ENCODE assay signal across 15 cellular contexts in genomic region chr16:1318268-1318545, GRCh38. TPM values are rescaled to one million over a fixed set of nuclear protein-coding genes. Genes with fewer than 3 reads are reported as not detected.
A peak's percentile ranks its signal among the peaks of the same experiment; 100 is the strongest.
DNase-seq lines count a peak whose midpoint lies in the region; FAIRE-seq and TF ChIP-seq lines count a peak whose summit lies in the region.
"Had no signal": no experiment of that assay in that cellular context is flagged by ENCODE, and none has a peak within 500 bp of the region (broad histone marks: within the 10 kb centered on the region; RNA-seq: fewer than 3 reads in every experiment).

No MANE protein-coding gene starts in this region.

- no peak overlapping the region for H4K5ac ChIP-seq in H1 (ENCODE audit: insufficient read length, low read depth, low read length)

- no peaks in the 10 kb centered on the region for H3K27me3 ChIP-seq in NT2/D1 (ENCODE audit: insufficient read depth, insufficient read length)
- no peaks in the 10 kb centered on the region for H3K27me3 ChIP-seq in H1 (replicated peaks in 1 of 4; ENCODE audit: control insufficient read depth in 3 of 4, extremely low read depth in 1 of 4, insufficient read depth in 3 of 4, low read length in 3 of 4)
- no peaks in the 10 kb centered on the region for H3K27me3 ChIP-seq in neural cell (ENCODE audit: insufficient read depth, low read depth, low read length)
- H3K27me3 ChIP-seq: Peyer's patch had no signal

- H3K56ac ChIP-seq in H1 (replicated peaks; ENCODE audit: insufficient read length, low read depth, low read length) = no peak overlapping the region

- H3K27ac ChIP-seq in H1 (ENCODE audit: low read depth, low read length) = no peak overlapping the region
- no peak overlapping the region for H3K27ac ChIP-seq in neural cell (ENCODE audit: low read length)
- H3K27ac ChIP-seq: Peyer's patch had no signal

- H3K23ac ChIP-seq in H1 (ENCODE audit: insufficient read length) = no peak overlapping the region

- H2BK20ac ChIP-seq in H1 (ENCODE audit: low read length) = no peak overlapping the region

- H4K20me1 ChIP-seq in H1 (replicated peaks in 1 of 2; ENCODE audit: control insufficient read depth in 1 of 2, insufficient read depth in 2 of 2, low read length in 2 of 2) (peaks cover 31 to 42% of the 10 kb centered on the region in 2 experiments), neural cell (ENCODE audit: insufficient read depth) (peaks cover 26% of the 10 kb centered on the region)

- H3F3A ChIP-seq in neural cell (ENCODE audit: insufficient read depth, low read length, poor library complexity, severe bottlenecking) = no peaks in the 10 kb centered on the region

- H3K79me1 ChIP-seq in H1 (ENCODE audit: low read depth, low read length) = peaks cover 13% of the 10 kb centered on the region

- TF ChIP-seq CTCF in H1 (IDR thresholded peaks at IDR 0.05; ENCODE audit: control extremely low read depth in 1 of 3, insufficient read depth in 1 of 3, low read depth in 1 of 3, low read length in 3 of 3) = no peak
- TF ChIP-seq CTCF in neural cell (IDR thresholded peaks at IDR 0.05; ENCODE audit: poor library complexity, severe bottlenecking) = no peak

- no peak overlapping the region for H3K14ac ChIP-seq in H1 (ENCODE audit: insufficient read length)

- H3K4me2 ChIP-seq in H1 (ENCODE audit: insufficient read depth in 1 of 2, low read depth in 2 of 2, low read length in 2 of 2) = no peak overlapping the region
- no peak overlapping the region for H3K4me2 ChIP-seq in neural cell (ENCODE audit: low read length)

- TF ChIP-seq POLR2A in GM15510 (IDR thresholded peaks at IDR 0.05; ENCODE audit: borderline replicate concordance, extremely low read depth, insufficient read length) = peak; percentile 12
- no peak for TF ChIP-seq POLR2A in H1 (IDR thresholded peaks at IDR 0.05; ENCODE audit: control extremely low read depth in 1 of 2, low read depth in 2 of 2, low read length in 2 of 2)

- no peak overlapping the region for H3K4ac ChIP-seq in H1 (replicated peaks; ENCODE audit: insufficient read length, low read depth, low read length)

- TF ChIP-seq EP300 in H1 (IDR thresholded peaks at IDR 0.05; ENCODE audit: borderline replicate concordance in 1 of 2, low read depth in 2 of 2, low read length in 2 of 2) = no peak
- TF ChIP-seq EP300 in neural cell (conservative IDR thresholded peaks at IDR 0.05; ENCODE audit: poor library complexity, severe bottlenecking) = no peak

- peaks cover 94% of the 10 kb centered on the region for H3K36me3 ChIP-seq in NT2/D1 (ENCODE audit: insufficient read depth, insufficient read length, low read length)
- H3K36me3 ChIP-seq in H1 (ENCODE audit: control insufficient read depth in 2 of 4, insufficient read depth in 4 of 4, low read length in 3 of 4) = peaks cover 55 to 86% (median 75%) of the 10 kb centered on the region in 4 experiments
- H3K36me3 ChIP-seq in neural cell (ENCODE audit: insufficient read depth, low read length) = no peaks in the 10 kb centered on the region

- H2AFZ ChIP-seq in H1 (ENCODE audit: low read length) (no peak overlapping the region), neural cell (ENCODE audit: low read depth, low read length) (no peak overlapping the region)

- H2AK5ac ChIP-seq in H1 (ENCODE audit: low read depth, low read length) = no peak overlapping the region

- H4K91ac ChIP-seq in H1 (replicated peaks; ENCODE audit: insufficient read length, low read length) = no peak overlapping the region

- DNase-seq in NT2/D1 (ENCODE audit: low read depth, low spot score) (no peak), H1 (ENCODE audit: low read depth in 1 of 2, low spot score in 2 of 2) (no peak), HEK293T (ENCODE audit: extremely low spot score) (no peak), SIG-M5 treated with dmso at 0.1 percent for 504 hours (lab: John Stamatoyannopoulos, UW; ENCODE audit: unreplicated experiment) (no peak), DMS79 treated with DMSO at 0.1 percent for 48 hours (lab: John Stamatoyannopoulos, UW) (no peak)
- DNase-seq: ACHN; C1 segment of cervical spinal cord; CD8-positive, alpha-beta memory T cell; DMS79; HCEC 1CT; KBM-7; NCI-H1105; Peyer's patch had no signal

- H3K9ac ChIP-seq in NT2/D1 (ENCODE audit: insufficient read length, low read depth) (peak overlapping the region; percentile 32), H1 (replicated peaks in 1 of 4; ENCODE audit: extremely low read depth in 1 of 4, low read depth in 3 of 4, low read length in 3 of 4) (no peak overlapping the region), neural cell (ENCODE audit: low read length) (no peak overlapping the region)

- H3K9me2 ChIP-seq in neural cell (ENCODE audit: insufficient read depth, low read length) = no peaks in the 10 kb centered on the region

- no peak for TF ChIP-seq RAD21 in H1 (IDR thresholded peaks at IDR 0.05 in 1 of 2, conservative IDR thresholded peaks at IDR 0.05 in 1 of 2; ENCODE audit: low read depth in 2 of 2, low read length in 2 of 2)
- no peak for TF ChIP-seq RAD21 in neural cell (conservative IDR thresholded peaks at IDR 0.05)

- CTCF ChIA-PET in H1 (lab: Charles Lee; ENCODE audit: partially characterized antibody) (interaction anchor here (1.3 to 2.5 kb wide), 2 partner anchors 8 to 12 kb away, joined by 5 to 11 read pairs; no protein-coding TSS in a partner anchor), HEK293T (lab: Yijun Ruan, JAX) (no interaction called here)

- 88% methylated on average over 9 of the region's 9 CpGs; no CpG with 5 or more reads in 1 of the 2 experiments for WGBS in H1 (ENCODE audit: extremely low coverage in 1 of 2, insufficient coverage in 1 of 2, insufficient read length in 1 of 2, insufficient replicate concordance in 2 of 2, low coverage in 1 of 2, low lambda C conversion rate in 2 of 2, missing lambda C conversion rate in 1 of 2), 2 experiments

- H4K8ac ChIP-seq in H1 (ENCODE audit: extremely low read depth, insufficient read depth, low read length) = peak overlapping the region; percentile 45; the same call in 1 of the 2 replicates

- POLR2A ChIA-PET in H1 (lab: Charles Lee; ENCODE audit: partially characterized antibody) = interaction anchor here (1.1 to 11.4 kb wide), 3 partner anchors 8 to 42 kb away, joined by 3 to 106 read pairs (median 8); no protein-coding TSS in a partner anchor
- POLR2A ChIA-PET in HEK293T (lab: Yijun Ruan, JAX) = no interaction called here

- no peaks in the 10 kb centered on the region for H3K9me3 ChIP-seq in NT2/D1 (ENCODE audit: insufficient read depth, low read length)
- no peaks in the 10 kb centered on the region for H3K9me3 ChIP-seq in H1 (ENCODE audit: insufficient read depth in 2 of 2, low read depth in 1 of 2, low read length in 1 of 2)
- H3K9me3 ChIP-seq in neural cell (ENCODE audit: low read length) = no peaks in the 10 kb centered on the region
- H3K9me3 ChIP-seq: Peyer's patch had no signal

- no peaks in the 10 kb centered on the region for H3K23me2 ChIP-seq in H1 (ENCODE audit: low read depth, low read length)

- H3K4me1 ChIP-seq in NT2/D1 (ENCODE audit: insufficient read depth, insufficient read length) = peaks cover 7% of the 10 kb centered on the region
- H3K4me1 ChIP-seq in H1 (replicated peaks in 1 of 4; ENCODE audit: control insufficient read depth in 3 of 4, insufficient read depth in 4 of 4, low read length in 3 of 4) = no peaks in the 10 kb centered on the region

- no peak overlapping the region for H2BK15ac ChIP-seq in H1 (ENCODE audit: low read length)

- no peak overlapping the region for H2BK12ac ChIP-seq in H1 (ENCODE audit: low read depth, low read length)

- H2BK120ac ChIP-seq in H1 (replicated peaks; ENCODE audit: low read depth, low read length) = no peak overlapping the region

- H3K4me3 ChIP-seq in NT2/D1 (ENCODE audit: insufficient read length, low read depth) = no peak overlapping the region
- no peak overlapping the region for H3K4me3 ChIP-seq in H1 (ENCODE audit: extremely low read depth in 1 of 4, insufficient read depth in 2 of 4, low read depth in 3 of 4, low read length in 4 of 4)
- no peak overlapping the region for H3K4me3 ChIP-seq in neural cell (ENCODE audit: low read length)
- H3K4me3 ChIP-seq: Peyer's patch had no signal

- no peak overlapping the region for H2BK5ac ChIP-seq in H1 (ENCODE audit: low read depth, low read length)

- no peak for FAIRE-seq in H1 (lab: Jason Lieb, UNC)

- H3K79me2 ChIP-seq in H1 (ENCODE audit: control insufficient read depth in 1 of 2, insufficient read depth in 2 of 2, low read length in 2 of 2) (peaks cover 2 to 42% of the 10 kb centered on the region in 2 experiments; a peak in 3 of 4 replicates), neural cell (replicated peaks; ENCODE audit: insufficient read depth, low read length) (peaks cover 32% of the 10 kb centered on the region)

- no peak overlapping the region for H3K18ac ChIP-seq in H1 (ENCODE audit: extremely low read depth, low read length)

RNA-seq across cellular contexts. Expression of gene UBE2I, which starts 8.8 kb away (rescaled TPM):
- 268 and 272 TPM in 2 replicates for total RNA-seq in H1 (2021; fragmentation: NEBNext Ultra II Directional; extraction: Animal tissue kit (Norgen Biotek cat#: 25700))
- 148 and 162 TPM in 2 replicates for polyA plus RNA-seq in H1 (2011; rRNA removed)
- polyA plus RNA-seq in H1 (2011; cell fraction: cytosol; rRNA removed) = 142 TPM
- 143 TPM for polyA plus RNA-seq in H1 (2011; cell fraction: nucleus; rRNA removed)
- 186 to 197 TPM (median 190 TPM) in 4 replicates for polyA plus RNA-seq in H1 (2012, experiment 1 of 2)
- 278 TPM for polyA plus RNA-seq in H1 (2012, experiment 2 of 2)
- polyA plus RNA-seq in H1 (2013, experiment 1 of 2) = 202 TPM
- polyA plus RNA-seq in H1 (2013, experiment 2 of 2) = 204 TPM
- polyA minus RNA-seq in H1 (2011; rRNA and poly(A)+ RNA removed) = 87.2 and 89.0 TPM in 2 replicates
- polyA minus RNA-seq in H1 (2011; cell fraction: cytosol; rRNA and poly(A)+ RNA removed) = 84.7 TPM
- polyA minus RNA-seq in H1 (2011; cell fraction: nucleus; rRNA and poly(A)+ RNA removed) = 99.4 TPM
- 111 and 126 TPM in 2 replicates for polyA plus RNA-seq in neural cell
- 88.9 and 97.6 TPM in 2 replicates for polyA minus RNA-seq in neural cell

RNA-seq across cellular contexts. Expression of gene BAIAP3, which starts 15.2 kb away (rescaled TPM):
- 6.8 and 7.9 TPM in 2 replicates for total RNA-seq in H1 (2021; fragmentation: NEBNext Ultra II Directional; extraction: Animal tissue kit (Norgen Biotek cat#: 25700))
- polyA plus RNA-seq in H1 (2011; rRNA removed) (2.9 and 6.3 TPM in 2 replicates), neural cell (65.2 and 93.7 TPM in 2 replicates)
- polyA plus RNA-seq in H1 (2011; cell fraction: cytosol; rRNA removed) = 4.8 TPM
- 33.8 TPM for polyA plus RNA-seq in H1 (2011; cell fraction: nucleus; rRNA removed)
- 4.5 to 6.4 TPM (median 5.6 TPM) in 4 replicates for polyA plus RNA-seq in H1 (2012, experiment 1 of 2)
- polyA plus RNA-seq in H1 (2012, experiment 2 of 2) = 2.6 TPM
- polyA plus RNA-seq in H1 (2013, experiment 1 of 2) = 5.0 TPM
- 3.4 TPM for polyA plus RNA-seq in H1 (2013, experiment 2 of 2)
- polyA minus RNA-seq in H1 (2011; rRNA and poly(A)+ RNA removed) = 2.0 and 2.1 TPM in 2 replicates
- polyA minus RNA-seq in H1 (2011; cell fraction: cytosol; rRNA and poly(A)+ RNA removed) = 5.7 TPM
- polyA minus RNA-seq in H1 (2011; cell fraction: nucleus; rRNA and poly(A)+ RNA removed) = 11.1 TPM
- polyA minus RNA-seq in neural cell = 33.0 and 36.8 TPM in 2 replicates

RNA-seq across cellular contexts. Expression of gene TSR3, which starts 33.5 kb away (rescaled TPM):
- total RNA-seq in H1 (2021; fragmentation: NEBNext Ultra II Directional; extraction: Animal tissue kit (Norgen Biotek cat#: 25700)) = 45.9 and 52.3 TPM in 2 replicates
- 43.1 and 66.0 TPM in 2 replicates for polyA plus RNA-seq in H1 (2011; rRNA removed)
- 60.3 TPM for polyA plus RNA-seq in H1 (2011; cell fraction: cytosol; rRNA removed)
- polyA plus RNA-seq in H1 (2011; cell fraction: nucleus; rRNA removed) = 46.0 TPM
- 31.8 to 57.4 TPM (median 53.2 TPM) in 4 replicates for polyA plus RNA-seq in H1 (2012, experiment 1 of 2)
- 37.5 TPM for polyA plus RNA-seq in H1 (2012, experiment 2 of 2)
- 25.0 TPM for polyA plus RNA-seq in H1 (2013, experiment 1 of 2)
- polyA plus RNA-seq in H1 (2013, experiment 2 of 2) = 26.0 TPM
- 10.2 and 10.8 TPM in 2 replicates for polyA minus RNA-seq in H1 (2011; rRNA and poly(A)+ RNA removed)
- 31.2 TPM for polyA minus RNA-seq in H1 (2011; cell fraction: cytosol; rRNA and poly(A)+ RNA removed)
- 19.7 TPM for polyA minus RNA-seq in H1 (2011; cell fraction: nucleus; rRNA and poly(A)+ RNA removed)
- 102 and 106 TPM in 2 replicates for polyA plus RNA-seq in neural cell
- polyA minus RNA-seq in neural cell = 45.6 and 52.8 TPM in 2 replicates

RNA-seq across cellular contexts. Expression of gene GNPTG, which starts 33.5 kb away (rescaled TPM):
- total RNA-seq in H1 (2021; fragmentation: NEBNext Ultra II Directional; extraction: Animal tissue kit (Norgen Biotek cat#: 25700)) = 25.2 and 26.2 TPM in 2 replicates
- polyA plus RNA-seq in H1 (2011; rRNA removed) = 51.2 and 73.3 TPM in 2 replicates
- polyA plus RNA-seq in H1 (2011; cell fraction: cytosol; rRNA removed) = 45.7 TPM
- 73.3 TPM for polyA plus RNA-seq in H1 (2011; cell fraction: nucleus; rRNA removed)
- polyA plus RNA-seq in H1 (2012, experiment 1 of 2) = 21.7 to 30.2 TPM (median 28.6 TPM) in 4 replicates
- 17.9 TPM for polyA plus RNA-seq in H1 (2012, experiment 2 of 2)
- polyA plus RNA-seq in H1 (2013, experiment 1 of 2) = 22.1 TPM
- polyA plus RNA-seq in H1 (2013, experiment 2 of 2) = 23.7 TPM
- 9.9 and 10.5 TPM in 2 replicates for polyA minus RNA-seq in H1 (2011; rRNA and poly(A)+ RNA removed)
- polyA minus RNA-seq in H1 (2011; cell fraction: cytosol; rRNA and poly(A)+ RNA removed) = 9.3 TPM
- polyA minus RNA-seq in H1 (2011; cell fraction: nucleus; rRNA and poly(A)+ RNA removed) = 13.4 TPM
- 74.2 and 90.5 TPM in 2 replicates for polyA plus RNA-seq in neural cell
- polyA minus RNA-seq in neural cell = 17.7 and 19.2 TPM in 2 replicates
